In genomic region chr4:98485816-98486355, GRCh38 we compare ENCODE assay signal across 24 cellular contexts.
A peak's percentile ranks its signal among the peaks of the same experiment; 100 is the strongest.
DNase-seq lines count a peak whose midpoint lies in the region; ATAC-seq and TF ChIP-seq lines count a peak whose summit lies in the region.
"Had no signal": no experiment of that assay in that cellular context is flagged by ENCODE, and none has a peak within 500 bp of the region (broad histone marks: within the 10 kb centered on the region; RNA-seq: fewer than 3 reads in every experiment).

No MANE protein-coding gene starts in this region.

- no peaks in the 10 kb centered on the region for H3K9me3 Mint-ChIP-seq in natural killer cell treated with Interleukin-12 subunit alpha and Interleukin-12 subunit beta and Interleukin-15 and Interleukin-18, amount 100 ng/mL, for 72 hours
- no peaks in the 10 kb centered on the region for H3K9me3 Mint-ChIP-seq in natural killer cell
- H3K9me3 Mint-ChIP-seq in activated naive CD4-positive, alpha-beta T cell treated with anti-CD3 and anti-CD28 coated beads, Interleukin-2, amount 50 U/mL, for 72 hours: no peaks in the 10 kb centered on the region
- H3K9me3 Mint-ChIP-seq in stimulated activated effector memory CD8-positive, alpha-beta T cell treated with anti-CD3 and anti-CD28 coated beads, Interleukin-12 subunit alpha, Interleukin-12 subunit beta, amount 100 ng/mL, for 72 hours: no peaks in the 10 kb centered on the region
- H3K9me3 Mint-ChIP-seq: CD4-positive, alpha-beta memory T cell had no signal

- peak overlapping the region; percentile 40 for H3K4me3 Mint-ChIP-seq in natural killer cell treated with Interleukin-12 subunit alpha and Interleukin-12 subunit beta and Interleukin-15 and Interleukin-18, amount 100 ng/mL, for 72 hours
- no peak overlapping the region for H3K4me3 Mint-ChIP-seq in natural killer cell
- no peak overlapping the region for H3K4me3 Mint-ChIP-seq in stimulated activated effector memory CD8-positive, alpha-beta T cell treated with anti-CD3 and anti-CD28 coated beads, Interleukin-12 subunit alpha, Interleukin-12 subunit beta, amount 100 ng/mL, for 72 hours

- no peak for DNase-seq in activated CD4-positive, CD25-positive, alpha-beta regulatory T cell (lab: John Stamatoyannopoulos, UW)
- DNase-seq in natural killer cell treated with Interleukin-12 subunit alpha and Interleukin-12 subunit beta and Interleukin-15 and Interleukin-18, amount 100 ng/mL, for 72 hours (ENCODE audit: low spot score): no peak
- no peak for DNase-seq in natural killer cell
- no peak for DNase-seq in activated naive CD4-positive, alpha-beta T cell treated with anti-CD3 and anti-CD28 coated beads, Interleukin-2, amount 50 U/mL, for 72 hours (ENCODE audit: low spot score in 2 of 2)
- DNase-seq in stimulated activated effector memory CD8-positive, alpha-beta T cell treated with anti-CD3 and anti-CD28 coated beads, Interleukin-12 subunit alpha, Interleukin-12 subunit beta, amount 100 ng/mL, for 72 hours (ENCODE audit: low spot score in 2 of 2): no peak
- no peak for DNase-seq in inferior parietal cortex (ENCODE audit: extremely low spot score)
- no peak for DNase-seq in HPDE6-E6E7 (ENCODE audit: extremely low spot score)
- DNase-seq: amniotic stem cell; CD4-positive, alpha-beta memory T cell; colonic mucosa; effector memory CD4-positive, alpha-beta T cell; EL; foreskin fibroblast; heart right ventricle; left colon; NCI-H1048; NCI-H187; NCI-H2171 treated with DMSO at 0.1 percent for 48 hours; NCI-H524 treated with DMSO at 0.1 percent for 48 hours; psoas muscle; SIG-M5; stimulated activated naive CD4-positive, alpha-beta T cell; thyroid gland had no signal

- H3K27ac Mint-ChIP-seq in natural killer cell treated with Interleukin-12 subunit alpha and Interleukin-12 subunit beta and Interleukin-15 and Interleukin-18, amount 100 ng/mL, for 72 hours: peak overlapping the region; percentile 36 to 82
- no peak overlapping the region for H3K27ac Mint-ChIP-seq in natural killer cell
- H3K27ac Mint-ChIP-seq in activated naive CD4-positive, alpha-beta T cell treated with anti-CD3 and anti-CD28 coated beads, Interleukin-2, amount 50 U/mL, for 72 hours: peak overlapping the region; percentile 51 to 81
- H3K27ac Mint-ChIP-seq in stimulated activated effector memory CD8-positive, alpha-beta T cell treated with anti-CD3 and anti-CD28 coated beads, Interleukin-12 subunit alpha, Interleukin-12 subunit beta, amount 100 ng/mL, for 72 hours: peak overlapping the region; percentile 52

- intact Hi-C loops in natural killer cell (cut with micrococcal nuclease): no loop called here

- ATAC-seq in activated CD4-positive, CD25-positive, alpha-beta regulatory T cell treated with anti-CD3 and anti-CD28 coated beads, Interleukin-2, amount 50 U/mL, for 24 hours: peak; percentile 28 to 47
- no peak for ATAC-seq in natural killer cell treated with Interleukin-12 subunit alpha and Interleukin-12 subunit beta and Interleukin-15 and Interleukin-18, amount 100 ng/mL, for 72 hours
- ATAC-seq in natural killer cell: no peak
- ATAC-seq in activated naive CD4-positive, alpha-beta T cell treated with anti-CD3 and anti-CD28 coated beads, Interleukin-2, amount 50 U/mL, for 72 hours: peak; percentile 6 to 41
- ATAC-seq in stimulated activated effector memory CD8-positive, alpha-beta T cell treated with anti-CD3 and anti-CD28 coated beads, Interleukin-12 subunit alpha, Interleukin-12 subunit beta, amount 100 ng/mL, for 72 hours: no peak
- ATAC-seq: heart right ventricle, left colon, psoas muscle had no signal

- peaks cover 34 to 36% of the 10 kb centered on the region in 2 donors for H3K4me1 Mint-ChIP-seq in natural killer cell treated with Interleukin-12 subunit alpha and Interleukin-12 subunit beta and Interleukin-15 and Interleukin-18, amount 100 ng/mL, for 72 hours (ENCODE audit: low read depth in 2 of 2)
- H3K4me1 Mint-ChIP-seq in natural killer cell: peaks cover 5 to 28% of the 10 kb centered on the region in 2 donors
- peaks cover 57% of the 10 kb centered on the region for H3K4me1 Mint-ChIP-seq in stimulated activated effector memory CD8-positive, alpha-beta T cell treated with anti-CD3 and anti-CD28 coated beads, Interleukin-12 subunit alpha, Interleukin-12 subunit beta, amount 100 ng/mL, for 72 hours

- peaks cover 6% of the 10 kb centered on the region for H3K36me3 Mint-ChIP-seq in natural killer cell treated with Interleukin-12 subunit alpha and Interleukin-12 subunit beta and Interleukin-15 and Interleukin-18, amount 100 ng/mL, for 72 hours
- no peaks in the 10 kb centered on the region for H3K36me3 Mint-ChIP-seq in natural killer cell
- H3K36me3 Mint-ChIP-seq in activated naive CD4-positive, alpha-beta T cell treated with anti-CD3 and anti-CD28 coated beads, Interleukin-2, amount 50 U/mL, for 72 hours: peaks cover 0 to 33% of the 10 kb centered on the region in 2 donors
- H3K36me3 Mint-ChIP-seq in stimulated activated effector memory CD8-positive, alpha-beta T cell treated with anti-CD3 and anti-CD28 coated beads, Interleukin-12 subunit alpha, Interleukin-12 subunit beta, amount 100 ng/mL, for 72 hours: peaks cover 6% of the 10 kb centered on the region

- H3K27me3 Mint-ChIP-seq in natural killer cell treated with Interleukin-12 subunit alpha and Interleukin-12 subunit beta and Interleukin-15 and Interleukin-18, amount 100 ng/mL, for 72 hours: no peaks in the 10 kb centered on the region
- no peaks in the 10 kb centered on the region for H3K27me3 Mint-ChIP-seq in natural killer cell (ENCODE audit: low read depth in 2 of 2)
- H3K27me3 Mint-ChIP-seq: CD4-positive, alpha-beta memory T cell had no signal

- TF ChIP-seq CTCF in natural killer cell (IDR thresholded peaks at IDR 0.05): no peak

Comparison
In these comparisons a context has a peak if more than half of its experiments do, and no peak if none do; other contexts are left out.
1. H3K27ac Mint-ChIP-seq: peak in natural killer cell treated with Interleukin-12 subunit alpha and Interleukin-12 subunit beta and Interleukin-15 and Interleukin-18, amount 100 ng/mL, for 72 hours (2 of 2), activated naive CD4-positive, alpha-beta T cell treated with anti-CD3 and anti-CD28 coated beads, Interleukin-2, amount 50 U/mL, for 72 hours (2 of 2) and stimulated activated effector memory CD8-positive, alpha-beta T cell treated with anti-CD3 and anti-CD28 coated beads, Interleukin-12 subunit alpha, Interleukin-12 subunit beta, amount 100 ng/mL, for 72 hours (single experiment); none in natural killer cell (0 of 2).
2. ATAC-seq: peak in activated CD4-positive, CD25-positive, alpha-beta regulatory T cell treated with anti-CD3 and anti-CD28 coated beads, Interleukin-2, amount 50 U/mL, for 24 hours (2 of 2) and activated naive CD4-positive, alpha-beta T cell treated with anti-CD3 and anti-CD28 coated beads, Interleukin-2, amount 50 U/mL, for 72 hours (2 of 2); none in natural killer cell treated with Interleukin-12 subunit alpha and Interleukin-12 subunit beta and Interleukin-15 and Interleukin-18, amount 100 ng/mL, for 72 hours (0 of 2), natural killer cell (0 of 3) and stimulated activated effector memory CD8-positive, alpha-beta T cell treated with anti-CD3 and anti-CD28 coated beads, Interleukin-12 subunit alpha, Interleukin-12 subunit beta, amount 100 ng/mL, for 72 hours (single experiment).